ENCODE assay signal across 1 cellular context in the genomic region with DNA sequence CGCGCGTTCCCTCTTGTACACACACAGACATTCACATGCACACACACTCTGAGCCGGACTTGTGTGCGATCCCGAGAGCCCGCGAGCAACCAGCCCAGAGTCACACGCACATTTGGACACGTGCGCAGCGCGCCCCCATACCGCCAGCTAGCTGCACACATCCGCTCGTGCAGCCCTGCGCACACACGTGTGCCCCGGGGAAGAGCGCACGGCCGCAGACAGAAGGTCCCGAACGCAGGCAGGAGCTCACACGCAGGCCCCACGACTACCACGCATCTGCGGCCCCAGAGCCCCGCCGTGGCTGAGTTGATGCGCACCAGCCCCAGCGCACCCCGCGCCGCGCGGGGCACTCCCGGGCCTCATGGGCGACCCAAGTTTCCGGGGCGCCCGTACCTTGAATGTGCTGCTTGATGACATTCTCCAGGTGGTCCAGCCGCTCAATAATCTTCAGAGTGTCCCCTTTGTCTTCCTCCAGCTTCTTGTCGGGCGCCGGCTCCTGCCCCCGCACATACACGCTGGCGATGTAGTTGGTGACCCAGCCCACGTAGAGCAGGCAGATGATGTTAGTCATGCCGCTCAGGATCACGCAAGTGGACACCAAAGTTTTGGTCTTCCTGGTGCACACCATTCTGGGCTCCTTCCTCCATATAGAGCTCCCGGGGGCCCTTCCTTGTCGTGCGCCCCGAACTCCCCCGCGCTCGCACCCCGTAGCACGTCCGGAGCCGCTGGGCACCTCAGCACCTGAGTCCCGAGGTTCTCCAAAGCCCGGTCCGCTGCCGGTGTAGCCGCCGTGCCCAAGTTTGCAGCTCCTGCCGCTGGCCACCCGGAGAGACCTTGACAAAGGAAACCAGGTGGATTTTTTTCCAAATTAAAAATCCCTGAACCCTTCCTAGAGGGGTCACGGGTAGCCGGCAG.
TF ChIP-seq lines count a peak whose summit lies in the region.

No MANE protein-coding gene starts in this region.

TF ChIP-seq in IMR-90, 13 proteins besides CTCF, POLR2A, EP300 and RAD21 (continued from another document):
- TF ChIP-seq MAZ (IDR thresholded peaks at IDR 0.05; ENCODE audit: borderline replicate concordance, low read depth, low read length), result no peak
TF ChIP-seq in IMR-90: peak in this region for 3.
